In genomic region chr5:177610770-177611445, GRCh38 we compare ENCODE assay signal across 21 cellular contexts. TPM values are rescaled to one million over a fixed set of nuclear protein-coding genes. Genes with fewer than 3 reads are reported as not detected.
DNase-seq lines count a peak whose midpoint lies in the region; ATAC-seq and TF ChIP-seq lines count a peak whose summit lies in the region.
"Had no signal": no experiment of that assay in that cellular context is flagged by ENCODE, and none has a peak within 500 bp of the region (broad histone marks: within the 10 kb centered on the region; RNA-seq: fewer than 3 reads in every experiment).

No MANE protein-coding gene starts in this region.

- H3K4me3 ChIP-seq in BLaER1 (no peak overlapping the region), RWPE2 (ENCODE audit: severe bottlenecking) (no peak overlapping the region), SK-N-SH (ENCODE audit: low read depth in 2 of 2, low read length in 1 of 2) (no peak overlapping the region)
- H3K4me3 ChIP-seq: gastrocnemius medialis, GM23338, hepatocyte, transverse colon had no signal

- H3K9ac ChIP-seq in BLaER1 (peak overlapping the region; percentile 73), SK-N-SH (no peak overlapping the region)

- H3K36me3 ChIP-seq in BLaER1: peaks cover 54% of the 10 kb centered on the region
- no peaks in the 10 kb centered on the region for H3K36me3 ChIP-seq in RWPE2 (ENCODE audit: low read depth)
- peaks cover 4 to 20% of the 10 kb centered on the region in 2 experiments for H3K36me3 ChIP-seq in SK-N-SH (replicated peaks in 1 of 2; ENCODE audit: control insufficient read depth in 1 of 2, insufficient read depth in 2 of 2, low read length in 1 of 2)
- H3K36me3 ChIP-seq: gastrocnemius medialis had no signal

- DNase-seq in Calu3 (no peak), RWPE2 (ENCODE audit: low spot score) (peak; percentile 42), nephron progenitor cell (no peak), SK-N-SH (no peak)
- DNase-seq: activated T-cell treated with anti-CD3 and anti-CD28 coated beads, Interleukin-2, amount 50 U/mL, for 48 hours; C1 segment of cervical spinal cord; dermis blood vessel endothelial cell; gastrocnemius medialis; KG1; NCI-H1417; NCI-H2081 treated with DMSO at 0.1 percent for 48 hours; NCI-H345; NCI-H82; T-helper 1 cell; transverse colon had no signal

- H4K20me1 ChIP-seq in BLaER1 (no peaks in the 10 kb centered on the region), SK-N-SH (ENCODE audit: insufficient read depth) (no peaks in the 10 kb centered on the region)

- no peak overlapping the region for H3K4me3 Mint-ChIP-seq in Calu3 (ENCODE audit: low read depth, unreplicated experiment)
- no peak overlapping the region for H3K4me3 Mint-ChIP-seq in nephron progenitor cell
- H3K4me3 Mint-ChIP-seq: central memory CD8-positive, alpha-beta T cell; GM23338 had no signal

- BruUV-seq in Calu3 (replicated peaks; lab: Mats Ljungman, UMichigan): no TSS peak

- no peaks in the 10 kb centered on the region for H3K27me3 ChIP-seq in BLaER1
- H3K27me3 ChIP-seq in RWPE2 (ENCODE audit: insufficient read depth, poor library complexity, severe bottlenecking): no peaks in the 10 kb centered on the region
- no peaks in the 10 kb centered on the region for H3K27me3 ChIP-seq in SK-N-SH (ENCODE audit: insufficient read depth)
- H3K27me3 ChIP-seq: gastrocnemius medialis, hepatocyte, transverse colon had no signal

- peaks cover 36% of the 10 kb centered on the region for H3K36me3 Mint-ChIP-seq in Calu3 (ENCODE audit: insufficient read depth, unreplicated experiment)
- H3K36me3 Mint-ChIP-seq in nephron progenitor cell (ENCODE audit: low read depth): peaks cover 10% of the 10 kb centered on the region

- no peak for TF ChIP-seq EP300 in SK-N-SH (IDR thresholded peaks at IDR 0.05; ENCODE audit: borderline replicate concordance in 1 of 2, low read depth in 1 of 2, low read length in 1 of 2)

- ATAC-seq in RWPE2 (ENCODE audit: low read depth) (no peak), GM18873 (IDR thresholded peaks at IDR 0.05; ENCODE audit: low FRiP score, unreplicated experiment) (no peak), HG03442 (IDR thresholded peaks at IDR 0.05; ENCODE audit: unreplicated experiment) (no peak)
- ATAC-seq: gastrocnemius medialis, GM23338 had no signal

- H3K27ac ChIP-seq in BLaER1 (peak overlapping the region; percentile 93), RWPE2 (ENCODE audit: poor library complexity, severe bottlenecking) (no peak overlapping the region), SK-N-SH (ENCODE audit: low read depth in 2 of 2, low read length in 1 of 2) (no peak overlapping the region)
- H3K27ac ChIP-seq: gastrocnemius medialis, hepatocyte, transverse colon had no signal

- POLR2A ChIA-PET in SK-N-SH (lab: Yijun Ruan, JAX): no interaction called here

- H2AFZ ChIP-seq in SK-N-SH (ENCODE audit: low read depth): no peak overlapping the region
- H2AFZ ChIP-seq: GM23338, hepatocyte had no signal

- WGBS in SK-N-SH (ENCODE audit: low lambda C conversion rate): 84% methylated on average over 4 of the region's 4 CpGs

- intact Hi-C loops in Calu3 (cut with micrococcal nuclease; ENCODE audit: unreplicated experiment): no loop called here

- no peaks in the 10 kb centered on the region for H3K27me3 Mint-ChIP-seq in Calu3 (ENCODE audit: unreplicated experiment)
- H3K27me3 Mint-ChIP-seq in nephron progenitor cell (ENCODE audit: low read depth, poor library complexity): peaks cover 3% of the 10 kb centered on the region
- H3K27me3 Mint-ChIP-seq: central memory CD8-positive, alpha-beta T cell had no signal

- H3K9me3 ChIP-seq in BLaER1 (no peaks in the 10 kb centered on the region), RWPE2 (ENCODE audit: severe bottlenecking) (no peaks in the 10 kb centered on the region), SK-N-SH (no peaks in the 10 kb centered on the region)
- H3K9me3 ChIP-seq: gastrocnemius medialis, transverse colon had no signal

- H3K27ac Mint-ChIP-seq in Calu3 (ENCODE audit: unreplicated experiment) (peak overlapping the region; percentile 40), nephron progenitor cell (peak overlapping the region; percentile 85)
- H3K27ac Mint-ChIP-seq: GM23338 had no signal

- TF ChIP-seq CTCF in Calu3 (IDR thresholded peaks at IDR 0.05; ENCODE audit: unreplicated experiment): no peak
- TF ChIP-seq CTCF in RWPE2 (IDR thresholded peaks at IDR 0.05; ENCODE audit: poor library complexity, severe bottlenecking): no peak
- TF ChIP-seq CTCF in nephron progenitor cell (IDR thresholded peaks at IDR 0.05): no peak
- TF ChIP-seq CTCF in SK-N-SH (IDR thresholded peaks at IDR 0.05): no peak

- no peak for TF ChIP-seq RAD21 in SK-N-SH (IDR thresholded peaks at IDR 0.05; ENCODE audit: low read length)

- H3K4me1 ChIP-seq in BLaER1 (peaks cover 65% of the 10 kb centered on the region), RWPE2 (ENCODE audit: insufficient read depth, poor library complexity, severe bottlenecking) (no peaks in the 10 kb centered on the region), SK-N-SH (ENCODE audit: control insufficient read depth in 1 of 2, insufficient read depth in 2 of 2, low read depth in 1 of 2, low read length in 1 of 2) (peaks cover 0 to 10% of the 10 kb centered on the region in 2 experiments; a peak in 1 of 4 replicates)
- H3K4me1 ChIP-seq: gastrocnemius medialis had no signal

- no peaks in the 10 kb centered on the region for H3K4me1 Mint-ChIP-seq in Calu3 (ENCODE audit: low read depth, unreplicated experiment)
- peaks cover 17% of the 10 kb centered on the region for H3K4me1 Mint-ChIP-seq in nephron progenitor cell

- H3F3A ChIP-seq in SK-N-SH (replicated peaks; ENCODE audit: insufficient read depth): peaks cover 8% of the 10 kb centered on the region

- H3K4me2 ChIP-seq in BLaER1 (peak overlapping the region; percentile 72), SK-N-SH (no peak overlapping the region)
- H3K4me2 ChIP-seq: GM23338, hepatocyte had no signal

- no peaks in the 10 kb centered on the region for H3K79me2 ChIP-seq in SK-N-SH (ENCODE audit: insufficient read depth)
- H3K79me2 ChIP-seq: hepatocyte had no signal

- no peaks in the 10 kb centered on the region for H3K9me2 ChIP-seq in SK-N-SH

- H3K9me3 Mint-ChIP-seq in Calu3 (ENCODE audit: low read depth, unreplicated experiment): no peaks in the 10 kb centered on the region
- H3K9me3 Mint-ChIP-seq in nephron progenitor cell: no peaks in the 10 kb centered on the region
- H3K9me3 Mint-ChIP-seq: central memory CD8-positive, alpha-beta T cell had no signal

- CTCF ChIA-PET in Calu3 (lab: Charles Lee): interaction anchor here (0.6 to 1.6 kb wide), 2 partner anchors 19 to 65 kb away, joined by 4 read pairs; partner anchors contain the start of gene TMED9
- CTCF ChIA-PET in SK-N-SH (lab: Yijun Ruan, JAX): no interaction called here

TF ChIP-seq in SK-N-SH, 30 proteins besides CTCF, POLR2A, EP300 and RAD21 (continues in another document):
- TF ChIP-seq, protein P1, sequence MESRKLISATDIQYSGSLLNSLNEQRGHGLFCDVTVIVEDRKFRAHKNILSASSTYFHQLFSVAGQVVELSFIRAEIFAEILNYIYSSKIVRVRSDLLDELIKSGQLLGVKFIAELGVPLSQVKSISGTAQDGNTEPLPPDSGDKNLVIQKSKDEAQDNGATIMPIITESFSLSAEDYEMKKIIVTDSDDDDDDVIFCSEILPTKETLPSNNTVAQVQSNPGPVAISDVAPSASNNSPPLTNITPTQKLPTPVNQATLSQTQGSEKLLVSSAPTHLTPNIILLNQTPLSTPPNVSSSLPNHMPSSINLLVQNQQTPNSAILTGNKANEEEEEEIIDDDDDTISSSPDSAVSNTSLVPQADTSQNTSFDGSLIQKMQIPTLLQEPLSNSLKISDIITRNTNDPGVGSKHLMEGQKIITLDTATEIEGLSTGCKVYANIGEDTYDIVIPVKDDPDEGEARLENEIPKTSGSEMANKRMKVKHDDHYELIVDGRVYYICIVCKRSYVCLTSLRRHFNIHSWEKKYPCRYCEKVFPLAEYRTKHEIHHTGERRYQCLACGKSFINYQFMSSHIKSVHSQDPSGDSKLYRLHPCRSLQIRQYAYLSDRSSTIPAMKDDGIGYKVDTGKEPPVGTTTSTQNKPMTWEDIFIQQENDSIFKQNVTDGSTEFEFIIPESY (IDR thresholded peaks at IDR 0.05; ENCODE audit: borderline replicate concordance, low read depth): no peak
- no peak for TF ChIP-seq RCOR1 (IDR thresholded peaks at IDR 0.05; ENCODE audit: low read length)
- TF ChIP-seq, protein P2, sequence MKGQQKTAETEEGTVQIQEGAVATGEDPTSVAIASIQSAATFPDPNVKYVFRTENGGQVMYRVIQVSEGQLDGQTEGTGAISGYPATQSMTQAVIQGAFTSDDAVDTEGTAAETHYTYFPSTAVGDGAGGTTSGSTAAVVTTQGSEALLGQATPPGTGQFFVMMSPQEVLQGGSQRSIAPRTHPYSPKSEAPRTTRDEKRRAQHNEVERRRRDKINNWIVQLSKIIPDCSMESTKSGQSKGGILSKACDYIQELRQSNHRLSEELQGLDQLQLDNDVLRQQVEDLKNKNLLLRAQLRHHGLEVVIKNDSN (IDR thresholded peaks at IDR 0.05; ENCODE audit: borderline replicate concordance, low read depth): no peak

RNA-seq across cellular contexts. Expression of gene B4GALT7, which starts 11.0 kb away (rescaled TPM):
- 48.8 and 55.7 TPM in 2 replicates for total RNA-seq in Calu3 (2022)
- polyA plus RNA-seq in SK-N-SH (2012; rRNA removed): 37.5 and 39.1 TPM in 2 replicates
- 15.1 and 25.9 TPM in 2 replicates for polyA plus RNA-seq in SK-N-SH (2012; cell fraction: cytosol; rRNA removed)
- polyA plus RNA-seq in SK-N-SH (2012; cell fraction: nucleus; rRNA removed): 65.2 and 69.8 TPM in 2 replicates

RNA-seq across cellular contexts. Expression of gene TMED9, which starts 18.9 kb away (rescaled TPM):
- 275 and 294 TPM in 2 replicates for total RNA-seq in Calu3 (2022)
- polyA plus RNA-seq in SK-N-SH (2012; rRNA removed): 264 and 320 TPM in 2 replicates
- polyA plus RNA-seq in SK-N-SH (2012; cell fraction: cytosol; rRNA removed): 199 and 268 TPM in 2 replicates
- 117 and 153 TPM in 2 replicates for polyA plus RNA-seq in SK-N-SH (2012; cell fraction: nucleus; rRNA removed)

RNA-seq across cellular contexts. Expression of gene FAM193B, which starts 56.5 kb away (rescaled TPM):
- 92.0 and 97.0 TPM in 2 replicates for total RNA-seq in Calu3 (2022)
- 44.4 and 48.1 TPM in 2 replicates for polyA plus RNA-seq in SK-N-SH (2012; rRNA removed)
- polyA plus RNA-seq in SK-N-SH (2012; cell fraction: cytosol; rRNA removed): 10.1 and 14.0 TPM in 2 replicates
- polyA plus RNA-seq in SK-N-SH (2012; cell fraction: nucleus; rRNA removed): 327 and 442 TPM in 2 replicates
